8 cellular contexts compared by ENCODE assay signal in genomic region chr19:17873661-17874422, GRCh38. TPM values are rescaled to one million over a fixed set of nuclear protein-coding genes. Genes with fewer than 3 reads are reported as not detected.
A peak's percentile ranks its signal among the peaks of the same experiment; 100 is the strongest.
DNase-seq lines count a peak whose midpoint lies in the region; ATAC-seq, FAIRE-seq and TF ChIP-seq lines count a peak whose summit lies in the region.

No MANE protein-coding gene starts in this region.

- in situ Hi-C loops in Caki2 (cut with HindIII; ENCODE audit: low pct_unique_long_range_greater_than_20kb, low sequenced_read_pairs) = no loop called here

- peaks cover 0 to 2% (median 1%) of the 10 kb centered on the region in 3 donors for H3K4me1 Mint-ChIP-seq in IgD-negative memory B cell

- H3K27ac ChIP-seq in colonic mucosa (no peak overlapping the region), pancreas (no peak overlapping the region)

- TF ChIP-seq CTCF in colonic mucosa (IDR thresholded peaks at IDR 0.05) (no peak), pancreas (IDR thresholded peaks at IDR 0.05) (no peak)

- no peaks in the 10 kb centered on the region for H3K36me3 ChIP-seq in colonic mucosa
- no peaks in the 10 kb centered on the region for H3K36me3 ChIP-seq in pancreas

- no peaks in the 10 kb centered on the region for H3K9me3 Mint-ChIP-seq in IgD-negative memory B cell

- H3K36me3 Mint-ChIP-seq in IgD-negative memory B cell = no peaks in the 10 kb centered on the region

- peaks cover 15% of the 10 kb centered on the region for H3K27me3 Mint-ChIP-seq in IgD-negative memory B cell

- H3K27ac Mint-ChIP-seq in IgD-negative memory B cell = peak overlapping the region in 2 of 3 donors; percentile 76 to 79

- WGBS in pancreas, 2 donors = 5 to 6% methylated on average over 43 to 56 of the region's 56 CpGs

- H3K27me3 ChIP-seq in colonic mucosa (peaks cover 35% of the 10 kb centered on the region), pancreas (peaks cover 0 to 27% (median 4%) of the 10 kb centered on the region in 4 donors)

- intact Hi-C loops in colonic mucosa (cut with DNase I) (no loop called here), pancreas (cut with DNase I) (loop anchor here in 2 of 3 donors (5.0 to 10.0 kb wide), 2 partner anchors 51 to 58 kb away; partner anchors contain the start of gene CCDC124 (in 1 of the 2))

- ATAC-seq in pancreas = peak; percentile 55 to 82 (median 58)
- no peak for ATAC-seq in HG02571 (IDR thresholded peaks at IDR 0.05; ENCODE audit: unreplicated experiment)
- ATAC-seq in HG03175 (IDR thresholded peaks at IDR 0.05; ENCODE audit: unreplicated experiment) = no peak

- FAIRE-seq in pancreas (lab: Jason Lieb, UNC) = no peak

- peak; percentile 46 for DNase-seq in Caki2 (ENCODE audit: low read depth)
- peak; percentile 55 to 70 (median 57) for DNase-seq in activated CD4-positive, CD25-positive, alpha-beta regulatory T cell (lab: John Stamatoyannopoulos, UW)
- DNase-seq in colonic mucosa = peak; percentile 60
- DNase-seq in pancreas = peak in 2 of 6 donors; percentile 49 to 77
- DNase-seq in hippocampal formation (lab: John Stamatoyannopoulos, UW) = no peak

- H3K4me1 ChIP-seq in colonic mucosa (peaks cover 5% of the 10 kb centered on the region), pancreas (peaks cover 0 to 5% (median 0%) of the 10 kb centered on the region in 3 donors)

- H3K4me3 ChIP-seq in colonic mucosa = peak overlapping the region; percentile 17
- peak overlapping the region in 1 of 4 donors; percentile 36 for H3K4me3 ChIP-seq in pancreas

- no peak overlapping the region for H3K9ac ChIP-seq in colonic mucosa (ENCODE audit: low read depth in 2 of 2, low read length in 2 of 2)

- peak overlapping the region; percentile 68 to 88 (median 78) for H3K4me3 Mint-ChIP-seq in IgD-negative memory B cell

- no peaks in the 10 kb centered on the region for H3K9me3 ChIP-seq in colonic mucosa
- H3K9me3 ChIP-seq in pancreas = no peaks in the 10 kb centered on the region

RNA-seq across cellular contexts. Expression of gene SLC5A5, which starts 2.1 kb away (rescaled TPM):
- total RNA-seq in Caki2 (2014; rRNA removed; shearing (Covaris generic); ENCODE audit: low replicate concordance) = not detected in 2 replicates
- not detected for polyA plus RNA-seq in IgD-negative memory B cell
- not detected for total RNA-seq in colonic mucosa
- under 1 TPM in 1 of 6 donors, not detected in 5; 0.16 TPM for total RNA-seq in pancreas
- polyA plus RNA-seq in pancreas = under 1 TPM in 1 of 2 donors, not detected in 1; 0.02 TPM

RNA-seq across cellular contexts. Expression of gene RPL18A, which starts 14.1 kb away (rescaled TPM):
- total RNA-seq in Caki2 (2014; rRNA removed; shearing (Covaris generic); ENCODE audit: low replicate concordance) = 852 and 893 TPM in 2 replicates
- 5,234 TPM for polyA plus RNA-seq in IgD-negative memory B cell
- 1,000 to 10,000 TPM; 1,592 to 1,923 TPM for total RNA-seq in colonic mucosa
- 1,000 to 10,000 TPM; 1,116 to 2,379 (median 1,559) TPM for total RNA-seq in pancreas
- polyA plus RNA-seq in pancreas = 1,000 to 10,000 TPM; 1,339 to 1,436 TPM

RNA-seq across cellular contexts. Expression of gene JAK3, which starts 26.1 kb away (rescaled TPM):
- total RNA-seq in Caki2 (2014; rRNA removed; shearing (Covaris generic); ENCODE audit: low replicate concordance) = 2.5 and 5.0 TPM in 2 replicates
- polyA plus RNA-seq in IgD-negative memory B cell (56.3 TPM), pancreas (1 to 10 TPM; 2.9 to 4.3 TPM)
- total RNA-seq in colonic mucosa (1 to 10 TPM; 3.1 to 4.0 TPM), pancreas (1 to 10 TPM; 1.1 to 6.6 (median 1.7) TPM)

RNA-seq across cellular contexts. Expression of gene INSL3, which starts 52.5 kb away (rescaled TPM):
- total RNA-seq in Caki2 (2014; rRNA removed; shearing (Covaris generic); ENCODE audit: low replicate concordance) = not detected in 2 replicates
- polyA plus RNA-seq in IgD-negative memory B cell (1.7 TPM), pancreas (not detected)
- total RNA-seq in colonic mucosa (not detected), pancreas (not detected)

RNA-seq across cellular contexts. Expression of gene CCDC124, which starts 59.0 kb away (rescaled TPM):
- total RNA-seq in Caki2 (2014; rRNA removed; shearing (Covaris generic); ENCODE audit: low replicate concordance) = 204 and 270 TPM in 2 replicates
- polyA plus RNA-seq in IgD-negative memory B cell = 63.7 TPM
- 100 to 1,000 TPM in 1 of 2 donors, 10 to 100 TPM in 1; 45.2 to 122 TPM for total RNA-seq in colonic mucosa
- total RNA-seq in pancreas = 10 to 100 TPM; 15.0 to 35.5 (median 28.9) TPM
- 10 to 100 TPM; 62.0 to 71.8 TPM for polyA plus RNA-seq in pancreas

Comparison
In these comparisons a context has a peak if more than half of its experiments do, and no peak if none do; other contexts are left out.
1. DNase-seq: peak in Caki2 (single experiment), activated CD4-positive, CD25-positive, alpha-beta regulatory T cell (4 of 4) and colonic mucosa (single experiment); none in hippocampal formation (0 of 2).
2. ATAC-seq: peak in pancreas (4 of 4); none in HG02571 (single experiment) and HG03175 (single experiment).